In genomic region chr2:112024896-112025491, GRCh38 we compare ENCODE assay signal across 26 cellular contexts.
"Had no signal": no experiment of that assay in that cellular context is flagged by ENCODE, and none has a peak within 500 bp of the region (broad histone marks: within the 10 kb centered on the region; RNA-seq: fewer than 3 reads in every experiment).

No MANE protein-coding gene starts in this region.

- H3K9ac ChIP-seq: neural progenitor cell, parathyroid adenoma had no signal

- H3K9me3 ChIP-seq: colonic mucosa, esophagus squamous epithelium, prostate gland, right atrium auricular region, sigmoid colon, thoracic aorta, tibial nerve, upper lobe of left lung had no signal

- H3K36me3 Mint-ChIP-seq: immature natural killer cell; stimulated activated memory B cell treated with anti-CD40 and anti-IgM and Interleukin-4, amounts not matched to agents 10 μg/mL and 1 μg/mL and 100 μg/mL, for 72 hours had no signal

- H3K27me3 ChIP-seq: colonic mucosa, esophagus squamous epithelium, neural progenitor cell, right atrium auricular region, sigmoid colon, tibial nerve, upper lobe of left lung had no signal

- H3K4me1 Mint-ChIP-seq: central memory CD8-positive, alpha-beta T cell; nephron; neural progenitor cell; stimulated activated memory B cell treated with anti-CD40 and anti-IgM and Interleukin-4, amounts not matched to agents 10 μg/mL and 1 μg/mL and 100 μg/mL, for 72 hours had no signal

- H3K4me1 ChIP-seq: colonic mucosa, esophagus squamous epithelium, parathyroid adenoma, prostate gland, right atrium auricular region, sigmoid colon, tibial nerve had no signal

- H3K9me3 Mint-ChIP-seq: central memory CD8-positive, alpha-beta T cell; memory B cell; nephron; neural progenitor cell; stimulated activated memory B cell treated with anti-CD40 and anti-IgM and Interleukin-4, amounts not matched to agents 10 μg/mL and 1 μg/mL and 100 μg/mL, for 72 hours had no signal

- H3K4me2 ChIP-seq: neural progenitor cell had no signal

- H3K36me3 ChIP-seq: colonic mucosa, neural progenitor cell, prostate gland had no signal

- ATAC-seq: stimulated activated memory B cell treated with anti-CD40 and anti-IgM and Interleukin-4, amounts not matched to agents 10 μg/mL and 1 μg/mL and 100 μg/mL, for 72 hours; stimulated activated naive CD8-positive, alpha-beta T cell treated with anti-CD3 and anti-CD28 coated beads, Interleukin-15, Interleukin-2, amounts not matched to agents 100 U/mL and 50 U/mL, for 24 hours had no signal

- H3K27ac Mint-ChIP-seq: immature natural killer cell; memory B cell; nephron; neural progenitor cell; stimulated activated memory B cell treated with anti-CD40 and anti-IgM and Interleukin-4, amounts not matched to agents 10 μg/mL and 1 μg/mL and 100 μg/mL, for 72 hours had no signal

- H2AFZ ChIP-seq: neural progenitor cell, parathyroid adenoma had no signal

- H3K27ac ChIP-seq: colonic mucosa, esophagus squamous epithelium, neural progenitor cell, parathyroid adenoma, prostate gland, right atrium auricular region, sigmoid colon, thoracic aorta had no signal

- DNase-seq: colonic mucosa; dermis blood vessel endothelial cell; effector memory CD4-positive, alpha-beta T cell; erythroblast; esophagus squamous epithelium; foreskin melanocyte; hypothalamus; immature natural killer cell; islet precursor cell; kidney glomerular epithelial cell; sigmoid colon; stimulated activated CD4-positive, alpha-beta T cell treated with anti-CD3 and anti-CD28 coated beads, Interleukin-2, amount 100 ng/mL, for 24 hours; stimulated activated CD4-positive, alpha-beta T cell treated with anti-CD3 and anti-CD28 coated beads, Interleukin-4, amount 100 ng/mL, for 24 hours; stimulated activated naive CD8-positive, alpha-beta T cell treated with anti-CD3 and anti-CD28 coated beads, Interleukin-15, Interleukin-2, amounts not matched to agents 100 U/mL and 50 U/mL, for 24 hours had no signal

- H3K4me3 Mint-ChIP-seq: central memory CD8-positive, alpha-beta T cell; immature natural killer cell; memory B cell; nephron; neural progenitor cell; stimulated activated memory B cell treated with anti-CD40 and anti-IgM and Interleukin-4, amounts not matched to agents 10 μg/mL and 1 μg/mL and 100 μg/mL, for 72 hours had no signal

- H3K4me3 ChIP-seq: colonic mucosa, esophagus squamous epithelium, lung, neural progenitor cell, prostate gland, right atrium auricular region, sigmoid colon, thoracic aorta, tibial nerve, upper lobe of left lung had no signal
